In genomic region chr6:161079566-161080262, GRCh38 we compare ENCODE assay signal across 8 cellular contexts.
DNase-seq lines count a peak whose midpoint lies in the region; ATAC-seq and TF ChIP-seq lines count a peak whose summit lies in the region.

No MANE protein-coding gene starts in this region.

- peaks cover 0 to 3% (median 0%) of the 10 kb centered on the region in 3 donors for H3K36me3 Mint-ChIP-seq in CD8-positive, alpha-beta memory T cell
- peaks cover 17% of the 10 kb centered on the region for H3K36me3 Mint-ChIP-seq in activated CD4-positive, alpha-beta T cell treated with anti-CD3 and anti-CD28 coated beads for 36 hours (ENCODE audit: low read depth)

- peak overlapping the region; percentile 19 for H3K27ac ChIP-seq in CD8-positive, alpha-beta memory T cell (ENCODE audit: low read depth, low read length)
- H3K27ac ChIP-seq in SJCRH30 = no peak overlapping the region

- peaks cover 2 to 12% (median 8%) of the 10 kb centered on the region in 3 donors for H3K4me1 Mint-ChIP-seq in CD8-positive, alpha-beta memory T cell
- peaks cover 6% of the 10 kb centered on the region for H3K4me1 Mint-ChIP-seq in activated CD4-positive, alpha-beta T cell treated with anti-CD3 and anti-CD28 coated beads for 36 hours

- CTCF ChIA-PET in CD8-positive, alpha-beta memory T cell (lab: Charles Lee) = no interaction called here
- CTCF ChIA-PET in activated CD4-positive, alpha-beta T cell treated with anti-CD3 and anti-CD28 coated beads for 36 hours (lab: Charles Lee) = interaction anchor here (0.5 to 1.3 kb wide), 2 partner anchors 18 to 412 kb away, joined by 3 read pairs; no protein-coding TSS in a partner anchor

- no peak overlapping the region for H3K4me3 ChIP-seq in CD8-positive, alpha-beta memory T cell (ENCODE audit: low read length)
- no peak overlapping the region for H3K4me3 ChIP-seq in cardiac fibroblast (replicated peaks in 1 of 2; ENCODE audit: low read depth in 2 of 2, low read length in 2 of 2)
- H3K4me3 ChIP-seq in SJCRH30 = no peak overlapping the region

- no peaks in the 10 kb centered on the region for H3K9me3 Mint-ChIP-seq in CD8-positive, alpha-beta memory T cell
- no peaks in the 10 kb centered on the region for H3K9me3 Mint-ChIP-seq in activated CD4-positive, alpha-beta T cell treated with anti-CD3 and anti-CD28 coated beads for 36 hours (ENCODE audit: low read depth)

- peaks cover 10% of the 10 kb centered on the region for H3K4me1 ChIP-seq in CD8-positive, alpha-beta memory T cell (ENCODE audit: insufficient read depth, low read length)
- no peaks in the 10 kb centered on the region for H3K4me1 ChIP-seq in SJCRH30

- peak overlapping the region in 1 of 8 donors; percentile 75 for H3K27ac Mint-ChIP-seq in CD8-positive, alpha-beta memory T cell
- H3K27ac Mint-ChIP-seq in activated CD4-positive, alpha-beta T cell treated with anti-CD3 and anti-CD28 coated beads for 36 hours = no peak overlapping the region

- H3K4me3 Mint-ChIP-seq in CD8-positive, alpha-beta memory T cell = peak overlapping the region in 6 of 7 donors; percentile 25 to 44 (median 32)
- peak overlapping the region; percentile 29 for H3K4me3 Mint-ChIP-seq in activated CD4-positive, alpha-beta T cell treated with anti-CD3 and anti-CD28 coated beads for 36 hours

- POLR2A ChIA-PET in CD8-positive, alpha-beta memory T cell (lab: Charles Lee) = no interaction called here
- POLR2A ChIA-PET in activated CD4-positive, alpha-beta T cell treated with anti-CD3 and anti-CD28 coated beads for 36 hours (lab: Charles Lee) = interaction anchor here (1.0 kb wide), 1 partner anchor 37 kb away, joined by 4 read pairs; no protein-coding TSS in a partner anchor

- ATAC-seq in activated CD4-positive, alpha-beta T cell treated with anti-CD3 and anti-CD28 coated beads for 36 hours = peak; percentile 91

- intact Hi-C loops in activated CD4-positive, alpha-beta T cell treated with anti-CD3 and anti-CD28 coated beads for 36 hours (cut with DNase I, micrococcal nuclease) = loop anchor here (1.0 to 10.0 kb wide), 3 partner anchors 85 to 148 kb away; partner anchors contain the start of gene MAP3K4 (in 2 of the 2)

- DNase-seq in CD8-positive, alpha-beta memory T cell = peak in 4 of 5 donors; percentile 46 to 51 (median 48)
- DNase-seq in activated CD4-positive, alpha-beta T cell treated with anti-CD3 and anti-CD28 coated beads for 36 hours = peak; percentile 84
- DNase-seq in cardiac fibroblast (ENCODE audit: low read depth in 2 of 2) = peak; percentile 55 to 88
- peak; percentile 43 to 61 (median 53) for DNase-seq in stimulated activated CD4-positive, alpha-beta T cell treated with anti-CD3 and anti-CD28 coated beads, Interleukin-12 subunit alpha, Interleukin-12 subunit beta, amount 100 ng/mL, for 48 hours (ENCODE audit: low read depth in 2 of 3, low spot score in 1 of 3)
- no peak for DNase-seq in NCI-H1048 (lab: John Stamatoyannopoulos, UW)
- DNase-seq in SW 1271 (lab: John Stamatoyannopoulos, UW) = no peak
- DNase-seq in NCI-H510A treated with DMSO at 0.1 percent for 48 hours (lab: John Stamatoyannopoulos, UW) = no peak
- DNase-seq in SJCRH30 = no peak

- TF ChIP-seq CTCF in cardiac fibroblast (IDR thresholded peaks at IDR 0.05; ENCODE audit: low read depth, low read length) = no peak

- no peaks in the 10 kb centered on the region for H3K9me3 ChIP-seq in CD8-positive, alpha-beta memory T cell (ENCODE audit: low read length)
- H3K9me3 ChIP-seq in SJCRH30 (replicated peaks) = no peaks in the 10 kb centered on the region

- H3K36me3 ChIP-seq in CD8-positive, alpha-beta memory T cell (ENCODE audit: insufficient read depth, low read length) = peaks cover 35% of the 10 kb centered on the region
- H3K36me3 ChIP-seq in SJCRH30 = peaks cover 21% of the 10 kb centered on the region

- peaks cover 0 to 2% of the 10 kb centered on the region in 2 donors for H3K27me3 Mint-ChIP-seq in CD8-positive, alpha-beta memory T cell
- no peaks in the 10 kb centered on the region for H3K27me3 Mint-ChIP-seq in activated CD4-positive, alpha-beta T cell treated with anti-CD3 and anti-CD28 coated beads for 36 hours

- no peaks in the 10 kb centered on the region for H3K27me3 ChIP-seq in CD8-positive, alpha-beta memory T cell (ENCODE audit: insufficient read depth, low read length, poor library complexity, severe bottlenecking)
- H3K27me3 ChIP-seq in SJCRH30 = no peaks in the 10 kb centered on the region

Comparison
In these comparisons a context has a peak if more than half of its experiments do, and no peak if none do; other contexts are left out.
1. DNase-seq: peak in CD8-positive, alpha-beta memory T cell (4 of 5), activated CD4-positive, alpha-beta T cell treated with anti-CD3 and anti-CD28 coated beads for 36 hours (single experiment), cardiac fibroblast (2 of 2) and stimulated activated CD4-positive, alpha-beta T cell treated with anti-CD3 and anti-CD28 coated beads, Interleukin-12 subunit alpha, Interleukin-12 subunit beta, amount 100 ng/mL, for 48 hours (3 of 3); none in NCI-H1048 (single experiment), SW 1271 (0 of 2), NCI-H510A treated with DMSO at 0.1 percent for 48 hours (single experiment) and SJCRH30 (0 of 2).